Comparison of ENCODE assay signal across 10 cellular contexts in genomic region chr3:122982202-122983185, GRCh38. TPM values are rescaled to one million over a fixed set of nuclear protein-coding genes. Genes with fewer than 3 reads are reported as not detected.
DNase-seq lines count a peak whose midpoint lies in the region; ATAC-seq and TF ChIP-seq lines count a peak whose summit lies in the region.
"Had no signal": no experiment of that assay in that cellular context is flagged by ENCODE, and none has a peak within 500 bp of the region (broad histone marks: within the 10 kb centered on the region; RNA-seq: fewer than 3 reads in every experiment).

No MANE protein-coding gene starts in this region.

- DNase-seq in DMS53 (lab: John Stamatoyannopoulos, UW), result peak; percentile 4
- DNase-seq in DMS53 treated with DMSO at 0.1 percent for 48 hours (lab: John Stamatoyannopoulos, UW; ENCODE audit: unreplicated experiment), result no peak
- DNase-seq in SK-N-DZ (ENCODE audit: low spot score), result peak; percentile 32
- no peak for DNase-seq in left cardiac atrium
- no peak for DNase-seq in retinal pigment epithelial cell (ENCODE audit: low read depth)
- DNase-seq in SIG-M5 treated with dmso at 0.1 percent for 504 hours (lab: John Stamatoyannopoulos, UW; ENCODE audit: unreplicated experiment), result no peak
- no peak for DNase-seq in mucosa of gallbladder (ENCODE audit: low spot score)
- DNase-seq: activated CD4-positive, alpha-beta T cell treated with anti-CD3 and anti-CD28 coated beads, Interleukin-2, amount 50 U/mL, for 4 hours; GDM1 had no signal

- H3K4me3 ChIP-seq in retinal pigment epithelial cell (ENCODE audit: low read length), result no peak overlapping the region

- intact Hi-C loops in left cardiac atrium (cut with DNase I), result no loop called here

- peak; percentile 19 for TF ChIP-seq CTCF in retinal pigment epithelial cell (conservative IDR thresholded peaks at IDR 0.05; ENCODE audit: low read depth, low read length)

- ATAC-seq in left cardiac atrium (peak; percentile 15 to 39), HG02610 (IDR thresholded peaks at IDR 0.05; ENCODE audit: unreplicated experiment) (no peak)

RNA-seq across cellular contexts. Expression of gene SEMA5B, which starts 45.1 kb away (rescaled TPM):
- 16.9 and 19.9 TPM in 2 replicates for polyA plus RNA-seq in SK-N-DZ (2014; cell fraction: cytosol; rRNA removed)
- 52.4 and 55.5 TPM in 2 replicates for polyA plus RNA-seq in SK-N-DZ (2014; cell fraction: nucleus; rRNA removed)
- total RNA-seq in left cardiac atrium, result 1 to 10 TPM; 1.7 to 2.4 TPM
- total RNA-seq in mucosa of gallbladder, result 1.7 TPM

Comparison
In these comparisons a context has a peak if more than half of its experiments do, and no peak if none do; other contexts are left out.
1. DNase-seq: peak in DMS53 (single experiment) and SK-N-DZ (single experiment); none in DMS53 treated with DMSO at 0.1 percent for 48 hours (single experiment), left cardiac atrium (single experiment), retinal pigment epithelial cell (single experiment), SIG-M5 treated with dmso at 0.1 percent for 504 hours (single experiment) and mucosa of gallbladder (single experiment).